In the genomic region with DNA sequence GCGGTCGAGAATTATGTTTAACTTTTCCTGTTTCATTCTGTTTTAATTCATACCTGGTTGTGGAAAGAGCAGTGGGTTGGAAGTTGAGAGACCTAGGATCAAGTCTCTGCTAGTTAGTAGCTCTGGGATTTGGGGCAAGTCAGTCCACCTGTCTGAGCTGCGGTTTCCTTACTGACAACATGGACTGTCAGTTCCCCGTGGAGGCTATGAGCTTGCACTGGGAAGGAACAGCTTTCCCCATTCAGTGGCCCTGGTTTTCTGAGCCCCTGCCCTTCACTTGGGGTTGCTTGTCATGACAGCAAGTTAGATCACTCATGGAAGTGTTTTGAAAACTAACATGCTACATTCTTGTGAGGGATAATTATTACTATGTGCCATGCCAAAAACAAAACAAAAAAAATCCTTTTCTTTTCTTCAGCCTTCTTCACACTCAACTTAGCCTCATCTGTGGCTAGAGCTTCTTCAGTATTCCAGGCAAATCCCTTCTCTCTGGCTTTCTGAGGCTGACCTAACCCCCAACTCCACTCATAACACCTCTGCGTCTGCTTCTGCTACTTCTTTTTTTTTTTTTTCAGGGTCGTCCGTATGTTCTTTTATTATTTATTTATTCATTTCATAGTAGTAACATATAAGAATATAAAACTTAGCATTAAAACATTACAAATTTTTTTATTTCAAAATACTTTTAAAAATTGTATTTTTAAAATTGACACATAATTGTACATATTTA, we compare ENCODE assay signal across 1 cellular context.
TF ChIP-seq lines count a peak whose summit lies in the region.

No MANE protein-coding gene starts in this region.

TF ChIP-seq in endothelial cell of umbilical vein, 7 proteins besides CTCF, POLR2A, EP300 and RAD21:
- no peak for TF ChIP-seq POLR2AphosphoS5 (IDR thresholded peaks at IDR 0.05; ENCODE audit: insufficient read depth, low read depth, low read length)
- TF ChIP-seq, protein P1, sequence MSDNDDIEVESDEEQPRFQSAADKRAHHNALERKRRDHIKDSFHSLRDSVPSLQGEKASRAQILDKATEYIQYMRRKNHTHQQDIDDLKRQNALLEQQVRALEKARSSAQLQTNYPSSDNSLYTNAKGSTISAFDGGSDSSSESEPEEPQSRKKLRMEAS (IDR thresholded peaks at IDR 0.05; ENCODE audit: insufficient read depth, insufficient read length), result no peak
- TF ChIP-seq MYC (IDR thresholded peaks at IDR 0.05; ENCODE audit: low read depth, low read length), result no peak
- TF ChIP-seq EZH2 (IDR thresholded peaks at IDR 0.05; ENCODE audit: borderline replicate concordance, low read depth, low read length, severe bottlenecking), result no peak
- no peak for TF ChIP-seq FOS (IDR thresholded peaks at IDR 0.05; ENCODE audit: borderline replicate concordance, insufficient read depth, low read length)
- TF ChIP-seq GATA2 (IDR thresholded peaks at IDR 0.05; ENCODE audit: insufficient read depth, insufficient read length, low read depth, low read length), result no peak
